In the genomic region with DNA sequence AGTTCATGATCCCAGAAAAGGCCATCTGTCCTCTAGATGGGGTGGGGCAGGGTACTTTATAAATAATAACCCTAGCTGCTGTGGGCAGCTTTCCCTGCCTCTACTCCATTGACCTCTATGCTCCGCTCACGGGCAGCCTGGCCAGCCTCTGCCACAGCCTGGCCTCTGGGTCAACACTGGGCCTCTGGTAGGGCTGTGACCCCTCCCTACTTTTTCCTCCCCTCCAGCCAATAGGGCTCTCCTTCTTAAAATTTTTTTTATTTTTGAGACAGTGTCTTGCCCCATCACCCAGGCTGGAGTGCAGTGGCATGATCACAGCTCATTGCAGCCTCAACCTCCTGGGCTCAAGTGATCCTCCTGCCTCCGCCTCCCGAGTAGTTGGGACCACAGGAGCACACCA, we compare ENCODE assay signal across 25 cellular contexts.
"Had no signal": no experiment of that assay in that cellular context is flagged by ENCODE, and none has a peak within 500 bp of the region (broad histone marks: within the 10 kb centered on the region; RNA-seq: fewer than 3 reads in every experiment).

No MANE protein-coding gene starts in this region.

- H3K36me3 ChIP-seq: SJCRH30 had no signal

- DNase-seq: activated CD4-positive, alpha-beta T cell treated with anti-CD3 and anti-CD28 coated beads, Interleukin-2, amount 10 ng/mL, durations not matched to agents 24 days and 14 days; activated CD4-positive, alpha-beta T cell treated with anti-CD3 and anti-CD28 coated beads, Interleukin-2, amount 50 U/mL, for 4 hours; activated CD8-positive, alpha-beta T cell treated with anti-CD3 and anti-CD28 coated beads for 36 hours; activated effector memory CD4-positive, alpha-beta T cell treated with Interleukin-2 at 50 U/mL for 16 hours; activated naive CD4-positive, alpha-beta T cell treated with anti-CD3 and anti-CD28 coated beads, Interleukin-2, amount 10 ng/mL, durations not matched to agents 7 days and 5 days; activated naive CD8-positive, alpha-beta T cell treated with anti-CD3 and anti-CD28 coated beads, Interleukin-2, amount 50 U/mL, for 24 hours; activated T-cell treated with anti-CD3 and anti-CD28 coated beads for 4 hours; activated T-cell treated with anti-CD3 and anti-CD28 coated beads, Interleukin-2, amount 50 U/mL, for 4 hours; anterior cingulate cortex; central memory CD4-positive, alpha-beta T cell; NCI-H1105; NCI-H1436; NCI-H1694; NCI-H1930; NCI-H2081 treated with DMSO at 0.1 percent for 48 hours; NCI-H345; NCI-H524 treated with DMSO at 0.1 percent for 48 hours; SHP77; SJCRH30 had no signal

- H3K27ac Mint-ChIP-seq: activated CD4-positive, alpha-beta T cell treated with anti-CD3 and anti-CD28 coated beads, Interleukin-2, amount 10 ng/mL, durations not matched to agents 24 days and 14 days; activated CD8-positive, alpha-beta T cell treated with anti-CD3 and anti-CD28 coated beads for 36 hours; activated naive CD4-positive, alpha-beta T cell treated with anti-CD3 and anti-CD28 coated beads, Interleukin-2, amount 10 ng/mL, durations not matched to agents 7 days and 5 days; activated naive CD8-positive, alpha-beta T cell; activated naive CD8-positive, alpha-beta T cell treated with anti-CD3 and anti-CD28 coated beads, Interleukin-2, amount 50 U/mL, for 24 hours; brain had no signal

- ATAC-seq: activated CD8-positive, alpha-beta T cell treated with anti-CD3 and anti-CD28 coated beads for 36 hours; activated naive CD8-positive, alpha-beta T cell treated with anti-CD3 and anti-CD28 coated beads, Interleukin-2, amount 50 U/mL, for 24 hours; activated T-cell treated with anti-CD3 and anti-CD28 coated beads, Interleukin-2, amount 50 U/mL, for 4 hours; K562; Panc1 had no signal

- H3K4me1 ChIP-seq: SJCRH30 had no signal

- H3K27ac ChIP-seq: SJCRH30, SK-N-MC had no signal

- H3K4me3 ChIP-seq: K562, SJCRH30, SK-N-MC had no signal

- H3K4me3 Mint-ChIP-seq: activated CD4-positive, alpha-beta T cell treated with anti-CD3 and anti-CD28 coated beads, Interleukin-2, amount 10 ng/mL, durations not matched to agents 24 days and 14 days; activated CD8-positive, alpha-beta T cell treated with anti-CD3 and anti-CD28 coated beads for 36 hours; activated naive CD4-positive, alpha-beta T cell treated with anti-CD3 and anti-CD28 coated beads, Interleukin-2, amount 10 ng/mL, durations not matched to agents 7 days and 5 days; activated naive CD8-positive, alpha-beta T cell; activated naive CD8-positive, alpha-beta T cell treated with anti-CD3 and anti-CD28 coated beads, Interleukin-2, amount 50 U/mL, for 24 hours; activated T-cell treated with anti-CD3 and anti-CD28 coated beads, Interleukin-2, amount 50 U/mL, for 4 hours; brain had no signal

- H3K9me3 Mint-ChIP-seq: activated CD4-positive, alpha-beta T cell treated with anti-CD3 and anti-CD28 coated beads, Interleukin-2, amount 10 ng/mL, durations not matched to agents 24 days and 14 days; activated CD8-positive, alpha-beta T cell treated with anti-CD3 and anti-CD28 coated beads for 36 hours; activated naive CD4-positive, alpha-beta T cell treated with anti-CD3 and anti-CD28 coated beads, Interleukin-2, amount 10 ng/mL, durations not matched to agents 7 days and 5 days; activated naive CD8-positive, alpha-beta T cell treated with anti-CD3 and anti-CD28 coated beads, Interleukin-2, amount 50 U/mL, for 24 hours; activated T-cell treated with anti-CD3 and anti-CD28 coated beads, Interleukin-2, amount 50 U/mL, for 4 hours had no signal

- FAIRE-seq: K562, TTC549 had no signal

- H3K9me3 ChIP-seq: SJCRH30 had no signal

- H3K36me3 Mint-ChIP-seq: activated naive CD8-positive, alpha-beta T cell; brain had no signal
